In the genomic region with DNA sequence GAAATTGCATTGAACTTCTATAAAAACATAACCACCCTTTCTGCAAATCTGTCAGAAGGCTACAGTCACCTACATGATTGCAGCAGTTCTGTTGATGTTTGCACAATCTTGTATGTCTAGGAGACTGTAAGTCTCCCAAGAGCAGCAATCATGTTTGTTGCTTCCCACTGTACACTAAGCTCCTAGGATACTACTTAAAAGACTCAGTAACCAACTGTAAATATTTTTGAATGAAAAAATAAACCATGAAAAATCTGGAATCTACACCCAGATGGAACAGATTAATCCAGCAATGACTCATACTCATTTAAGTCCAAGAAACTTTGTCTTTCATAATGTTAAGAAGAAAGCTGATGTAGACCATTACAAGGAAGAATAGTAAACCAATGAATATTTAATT, we compare ENCODE assay signal across 14 cellular contexts.
DNase-seq lines count a peak whose midpoint lies in the region; ATAC-seq and TF ChIP-seq lines count a peak whose summit lies in the region.
"Had no signal": no experiment of that assay in that cellular context is flagged by ENCODE, and none has a peak within 500 bp of the region (broad histone marks: within the 10 kb centered on the region; RNA-seq: fewer than 3 reads in every experiment).

No MANE protein-coding gene starts in this region.

- H3K27me3 ChIP-seq in SJSA1 (replicated peaks), result no peaks in the 10 kb centered on the region
- H3K27me3 ChIP-seq: spleen had no signal

- peak overlapping the region; percentile 93 for H3K27ac ChIP-seq in SJSA1
- H3K27ac ChIP-seq: heart left ventricle, spleen had no signal

- H3K9me3 ChIP-seq in SJSA1 (replicated peaks), result no peaks in the 10 kb centered on the region

- DNase-seq in GM03348 (ENCODE audit: low spot score) (peak; percentile 88), SJSA1 (ENCODE audit: low read depth in 1 of 2, low spot score in 2 of 2) (peak; percentile 69 to 93), fibroblast of mammary gland (ENCODE audit: low read depth) (peak; percentile 98), renal cortical epithelial cell (ENCODE audit: low read depth) (peak; percentile 11), SIG-M5 treated with dmso at 0.1 percent for 504 hours (lab: John Stamatoyannopoulos, UW; ENCODE audit: unreplicated experiment) (no peak), HK-2 (ENCODE audit: unreplicated experiment) (no peak)
- DNase-seq: activated naive CD8-positive, alpha-beta T cell treated with anti-CD3 and anti-CD28 coated beads, Interleukin-2, amount 10 ng/mL, durations not matched to agents 7 days and 5 days; heart left ventricle; left ventricle myocardium superior; NCI-H1694; NCI-H774; spleen had no signal

- H3K4me3 ChIP-seq in SJSA1, result no peak overlapping the region
- H3K4me3 ChIP-seq in fibroblast of mammary gland (ENCODE audit: control insufficient read depth, low read depth, low read length), result no peak overlapping the region
- H3K4me3 ChIP-seq: heart left ventricle, spleen had no signal

- no peaks in the 10 kb centered on the region for H3K36me3 ChIP-seq in SJSA1
- H3K36me3 ChIP-seq: heart left ventricle, spleen had no signal

- ATAC-seq in HG02852 (IDR thresholded peaks at IDR 0.05; ENCODE audit: unreplicated experiment) (no peak), HG03095 (IDR thresholded peaks at IDR 0.05; ENCODE audit: unreplicated experiment) (no peak)
- ATAC-seq: left ventricle myocardium superior had no signal

- no peak for TF ChIP-seq CTCF in fibroblast of mammary gland (conservative IDR thresholded peaks at IDR 0.05; ENCODE audit: control insufficient read depth, insufficient read depth, low read depth, low read length)

- peaks cover 34% of the 10 kb centered on the region for H3K4me1 ChIP-seq in SJSA1 (replicated peaks)
- H3K4me1 ChIP-seq: heart left ventricle, spleen had no signal

Comparison
In these comparisons a context has a peak if more than half of its experiments do, and no peak if none do; other contexts are left out.
1. DNase-seq: peak in GM03348 (single experiment), SJSA1 (2 of 2), fibroblast of mammary gland (single experiment) and renal cortical epithelial cell (single experiment); none in SIG-M5 treated with dmso at 0.1 percent for 504 hours (single experiment) and HK-2 (single experiment).